ENCODE assay signal across 15 cellular contexts in genomic region chr1:220655509-220655908, GRCh38. TPM values are rescaled to one million over a fixed set of nuclear protein-coding genes. Genes with fewer than 3 reads are reported as not detected.
DNase-seq lines count a peak whose midpoint lies in the region; ATAC-seq and TF ChIP-seq lines count a peak whose summit lies in the region.
"Had no signal": no experiment of that assay in that cellular context is flagged by ENCODE, and none has a peak within 500 bp of the region (broad histone marks: within the 10 kb centered on the region; RNA-seq: fewer than 3 reads in every experiment).

No MANE protein-coding gene starts in this region.

- no peak overlapping the region for H3K4me3 Mint-ChIP-seq in progenitor cell of endocrine pancreas (ENCODE audit: low read depth)
- H3K4me3 Mint-ChIP-seq: activated CD8-positive, alpha-beta T cell treated with anti-CD3 and anti-CD28 coated beads, Interleukin-2, amount 10 ng/mL, durations not matched to agents 7 days and 5 days had no signal

- H3K36me3 ChIP-seq in cardiac muscle cell = peaks cover 18% of the 10 kb centered on the region

- no peaks in the 10 kb centered on the region for H3K9me3 ChIP-seq in cardiac muscle cell (ENCODE audit: low read depth)
- H3K9me3 ChIP-seq: ascending aorta, SK-N-SH had no signal

- H3K4me1 ChIP-seq in cardiac muscle cell (ENCODE audit: low read depth) = peaks cover 23% of the 10 kb centered on the region
- H3K4me1 ChIP-seq: ascending aorta had no signal

- no peak overlapping the region for H3K4me3 ChIP-seq in cardiac muscle cell
- no peak overlapping the region for H3K4me3 ChIP-seq in foreskin fibroblast (ENCODE audit: low read depth in 1 of 2, low read length in 2 of 2)
- H3K4me3 ChIP-seq: ascending aorta had no signal

- ATAC-seq in Right ventricle myocardium inferior (no peak), HG02678 (IDR thresholded peaks at IDR 0.05; ENCODE audit: unreplicated experiment) (peak; percentile 92), HG03469 (IDR thresholded peaks at IDR 0.05; ENCODE audit: unreplicated experiment) (peak; percentile 94)
- ATAC-seq: activated CD8-positive, alpha-beta T cell treated with anti-CD3 and anti-CD28 coated beads, Interleukin-2, amount 10 ng/mL, durations not matched to agents 7 days and 5 days had no signal

- H3K27ac ChIP-seq in cardiac muscle cell (peak overlapping the region; percentile 84), temporal lobe (ENCODE audit: low read depth, low read length) (peak overlapping the region; percentile 59)
- H3K27ac ChIP-seq: ascending aorta had no signal

- intact Hi-C loops in Right ventricle myocardium inferior (cut with DNase I) = no loop called here

- TF ChIP-seq CTCF in cardiac muscle cell (IDR thresholded peaks at IDR 0.05; ENCODE audit: low read depth, low read length) (no peak), progenitor cell of endocrine pancreas (IDR thresholded peaks at IDR 0.05; ENCODE audit: unreplicated experiment) (no peak), foreskin fibroblast (IDR thresholded peaks at IDR 0.05; ENCODE audit: low read depth, low read length) (no peak)

- H3K27me3 ChIP-seq in cardiac muscle cell = no peaks in the 10 kb centered on the region
- H3K27me3 ChIP-seq: ascending aorta had no signal

- H3K9me3 Mint-ChIP-seq in progenitor cell of endocrine pancreas (ENCODE audit: low read depth) = no peaks in the 10 kb centered on the region

- H3K27ac Mint-ChIP-seq in progenitor cell of endocrine pancreas = no peak overlapping the region
- H3K27ac Mint-ChIP-seq: activated CD8-positive, alpha-beta T cell treated with anti-CD3 and anti-CD28 coated beads, Interleukin-2, amount 10 ng/mL, durations not matched to agents 7 days and 5 days had no signal

- H3K27me3 Mint-ChIP-seq in progenitor cell of endocrine pancreas = no peaks in the 10 kb centered on the region

- H3K4me1 Mint-ChIP-seq in progenitor cell of endocrine pancreas (ENCODE audit: low read depth) = no peaks in the 10 kb centered on the region

- peaks cover 2% of the 10 kb centered on the region for H3K36me3 Mint-ChIP-seq in progenitor cell of endocrine pancreas (ENCODE audit: insufficient read depth)

- DNase-seq in cardiac muscle cell (ENCODE audit: low read depth in 1 of 2, low spot score in 1 of 2) (no peak), Right ventricle myocardium inferior (ENCODE audit: missing footprints) (no peak), progenitor cell of endocrine pancreas (ENCODE audit: low spot score, unreplicated experiment) (no peak), foreskin fibroblast (no peak), HCEC 1CT (no peak)
- DNase-seq: ACHN; activated CD8-positive, alpha-beta T cell treated with anti-CD3 and anti-CD28 coated beads, Interleukin-2, amount 10 ng/mL, durations not matched to agents 7 days and 5 days; islet precursor cell; NCI-H2029 treated with DMSO at 0.1 percent for 48 hours; nucleus accumbens; SK-N-SH had no signal

RNA-seq across cellular contexts. Expression of gene C1orf115, which starts 34.7 kb away (rescaled TPM):
- total RNA-seq in cardiac muscle cell (5.3 and 7.5 TPM in 2 replicates), Right ventricle myocardium inferior (22.4 TPM), temporal lobe (37.1 TPM), progenitor cell of endocrine pancreas (9.7 and 9.8 TPM in 2 replicates)
- polyA plus RNA-seq in cardiac muscle cell = 5.3 and 9.7 TPM in 2 replicates
